ENCODE assay signal across 21 cellular contexts in the genomic region with DNA sequence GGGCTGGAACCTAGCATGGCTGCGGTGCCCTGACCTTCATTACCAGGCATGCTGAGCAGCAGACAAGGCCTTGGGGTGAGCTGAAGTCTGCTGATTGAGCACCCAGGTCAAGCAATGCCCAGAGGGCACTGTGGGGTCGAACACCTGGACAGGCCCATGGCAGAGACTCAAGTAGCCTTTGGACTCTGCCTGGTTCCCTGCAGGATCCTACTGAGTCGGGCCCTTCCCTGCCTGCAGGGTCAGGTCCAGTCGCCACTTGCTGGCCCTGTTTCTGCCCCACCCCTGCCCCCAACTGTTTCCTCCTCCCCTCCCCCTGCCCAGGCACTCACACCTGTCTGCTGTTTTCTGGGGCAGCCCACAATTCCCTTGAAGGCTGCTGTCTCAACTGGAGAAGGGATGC.
"Had no signal": no experiment of that assay in that cellular context is flagged by ENCODE, and none has a peak within 500 bp of the region (broad histone marks: within the 10 kb centered on the region; RNA-seq: fewer than 3 reads in every experiment).

No MANE protein-coding gene starts in this region.

- H3K27me3 ChIP-seq: MG63, SJSA1 had no signal

- ATAC-seq: HepG2 had no signal

- H3K4me1 ChIP-seq: SJSA1 had no signal

- H3K27ac ChIP-seq: SJSA1, SK-N-MC had no signal

- H3K9me3 ChIP-seq: MG63 had no signal

- DNase-seq: IMR-90, Karpas-422, KG1, MG63, NCI-H1092 treated with DMSO at 0.1 percent for 48 hours, NCI-H1436, NCI-H187, NCI-H2029, NCI-H2081 treated with DMSO at 0.1 percent for 48 hours, NCI-H2171, NCI-H345, NCI-H446 treated with DMSO at 0.1 percent for 48 hours, NCI-H510A treated with DMSO at 0.1 percent for 48 hours, NCI-H526, NCI-H774, Right ventricle myocardium superior, RPMI8226, SIG-M5 had no signal

- H3K4me3 ChIP-seq: MG63, SJSA1, SK-N-MC had no signal

- H3K36me3 ChIP-seq: MG63, SJSA1 had no signal
